ENCODE assay signal across 18 cellular contexts in the genomic region with DNA sequence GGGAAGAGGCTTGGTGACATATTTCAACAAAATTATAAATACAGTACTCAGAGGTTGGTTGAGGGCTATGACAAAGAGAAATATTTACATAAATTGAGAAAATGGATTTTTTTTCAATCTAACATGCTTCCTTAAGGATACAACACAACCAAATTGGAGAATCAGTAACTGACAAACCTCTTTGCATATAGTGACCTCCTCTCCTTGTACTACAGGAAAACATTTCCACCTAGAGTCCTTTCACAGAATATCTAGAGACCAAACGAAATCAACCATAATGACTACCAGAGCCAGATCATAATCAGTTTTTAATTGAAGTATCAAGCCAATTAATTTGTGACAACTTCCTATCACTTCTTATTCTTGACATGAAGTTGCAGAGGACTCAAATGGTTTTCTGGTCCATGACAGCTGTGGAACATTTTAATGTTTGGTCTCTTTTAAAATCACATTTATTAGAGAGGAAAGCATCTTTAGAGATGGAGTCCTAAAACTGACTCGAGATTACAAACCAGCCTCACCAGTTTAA. TPM values are rescaled to one million over a fixed set of nuclear protein-coding genes. Genes with fewer than 3 reads are reported as not detected.
DNase-seq lines count a peak whose midpoint lies in the region; FAIRE-seq and TF ChIP-seq lines count a peak whose summit lies in the region.
"Had no signal": no experiment of that assay in that cellular context is flagged by ENCODE, and none has a peak within 500 bp of the region (broad histone marks: within the 10 kb centered on the region; RNA-seq: fewer than 3 reads in every experiment).

No MANE protein-coding gene starts in this region.

- H3K79me2 ChIP-seq in mammary epithelial cell (ENCODE audit: insufficient read depth, low read length), result peaks cover 56% of the 10 kb centered on the region
- peaks cover 0 to 54% of the 10 kb centered on the region in 2 experiments; a peak in 2 of 4 replicates for H3K79me2 ChIP-seq in H1 (ENCODE audit: control insufficient read depth in 1 of 2, insufficient read depth in 2 of 2, low read length in 2 of 2)

- H3K23me2 ChIP-seq in H1 (ENCODE audit: low read depth, low read length), result peaks cover 26% of the 10 kb centered on the region

- H3K27me3 ChIP-seq in mammary epithelial cell (ENCODE audit: insufficient read depth, low read length) (no peaks in the 10 kb centered on the region), breast epithelium (peaks cover 4 to 29% of the 10 kb centered on the region in 2 donors), H1 (replicated peaks in 1 of 4; ENCODE audit: control insufficient read depth in 3 of 4, extremely low read depth in 1 of 4, insufficient read depth in 3 of 4, low read length in 3 of 4) (peaks cover 0 to 5% (median 1%) of the 10 kb centered on the region in 4 experiments; a peak in 4 of 7 replicates), thyroid gland (no peaks in the 10 kb centered on the region)

- H2BK5ac ChIP-seq in H1 (ENCODE audit: low read depth, low read length), result no peak overlapping the region

- no peak overlapping the region for H2BK20ac ChIP-seq in H1 (ENCODE audit: low read length)

- intact Hi-C loops in mammary epithelial cell (cut with micrococcal nuclease) (loop anchor here (5.0 to 10.0 kb wide), 7 partner anchors 122 to 673 kb away; no protein-coding TSS in a partner anchor), breast epithelium (cut with DNase I; ENCODE audit: low total_unique reads) (loop anchor here (5.0 kb wide), 1 partner anchor 928 kb away; no protein-coding TSS in a partner anchor), thyroid gland (cut with DNase I) (no loop called here)

- H4K5ac ChIP-seq in H1 (ENCODE audit: insufficient read length, low read depth, low read length), result no peak overlapping the region

- no peak overlapping the region for H2BK120ac ChIP-seq in H1 (replicated peaks; ENCODE audit: low read depth, low read length)

- in situ Hi-C loops in mammary epithelial cell (cut with MboI; ENCODE audit: low sequenced_read_pairs in 2 of 2), result loop anchor here (10.0 to 25.0 kb wide), 2 partner anchors 435 to 448 kb away; no protein-coding TSS in a partner anchor

- TF ChIP-seq CTCF in mammary epithelial cell (conservative IDR thresholded peaks at IDR 0.05 in 1 of 2, IDR thresholded peaks at IDR 0.05 in 1 of 2; ENCODE audit: extremely low read depth in 1 of 2, insufficient read depth in 1 of 2, low read depth in 1 of 2, low read length in 2 of 2) (peak in 1 of 2 donors; percentile 5), breast epithelium (IDR thresholded peaks at IDR 0.05) (no peak), H1 (IDR thresholded peaks at IDR 0.05; ENCODE audit: control extremely low read depth in 1 of 3, insufficient read depth in 1 of 3, low read depth in 1 of 3, low read length in 3 of 3) (no peak), type B pancreatic cell (conservative IDR thresholded peaks at IDR 0.05) (no peak), coronary artery (IDR thresholded peaks at IDR 0.05) (no peak), thyroid gland (IDR thresholded peaks at IDR 0.05) (no peak)

- H3K27me3 Mint-ChIP-seq in type B pancreatic cell, result peaks cover 49% of the 10 kb centered on the region

- no peak overlapping the region for H3K14ac ChIP-seq in H1 (ENCODE audit: insufficient read length)

- no peak overlapping the region for H3K27ac Mint-ChIP-seq in type B pancreatic cell
- H3K27ac Mint-ChIP-seq: CD14-positive monocyte had no signal

- BruUV-seq in mammary epithelial cell (replicated peaks; lab: Mats Ljungman, UMichigan), result no TSS peak

- no peak overlapping the region for H2AK5ac ChIP-seq in H1 (ENCODE audit: low read depth, low read length)

- no peak overlapping the region for H3K18ac ChIP-seq in H1 (ENCODE audit: extremely low read depth, low read length)

- H3K4ac ChIP-seq in H1 (replicated peaks; ENCODE audit: insufficient read length, low read depth, low read length), result no peak overlapping the region

- H3K9me3 ChIP-seq in mammary epithelial cell (replicated peaks; ENCODE audit: insufficient read depth, low read length) (no peaks in the 10 kb centered on the region), breast epithelium (no peaks in the 10 kb centered on the region), H1 (ENCODE audit: insufficient read depth in 2 of 2, low read depth in 1 of 2, low read length in 1 of 2) (no peaks in the 10 kb centered on the region), thyroid gland (no peaks in the 10 kb centered on the region)
- H3K9me3 ChIP-seq: Caco-2, HAP-1 had no signal

- H4K20me1 ChIP-seq in mammary epithelial cell (ENCODE audit: insufficient read depth, low read length) (no peaks in the 10 kb centered on the region), H1 (replicated peaks in 1 of 2; ENCODE audit: control insufficient read depth in 1 of 2, insufficient read depth in 2 of 2, low read length in 2 of 2) (peaks cover 0 to 1% of the 10 kb centered on the region in 2 experiments)

- TF ChIP-seq EP300 in H1 (IDR thresholded peaks at IDR 0.05; ENCODE audit: borderline replicate concordance in 1 of 2, low read depth in 2 of 2, low read length in 2 of 2), result no peak

- H3K27ac ChIP-seq in mammary epithelial cell (ENCODE audit: insufficient read depth, low read depth, low read length), result no peak overlapping the region
- H3K27ac ChIP-seq in breast epithelium, result no peak overlapping the region
- H3K27ac ChIP-seq in H1 (ENCODE audit: low read depth, low read length), result no peak overlapping the region
- no peak overlapping the region for H3K27ac ChIP-seq in coronary artery
- no peak overlapping the region for H3K27ac ChIP-seq in thyroid gland
- H3K27ac ChIP-seq: PC-9 had no signal

- no peaks in the 10 kb centered on the region for H3K36me3 ChIP-seq in mammary epithelial cell (ENCODE audit: insufficient read depth, low read length)
- H3K36me3 ChIP-seq in breast epithelium, result no peaks in the 10 kb centered on the region
- no peaks in the 10 kb centered on the region for H3K36me3 ChIP-seq in H1 (ENCODE audit: control insufficient read depth in 2 of 4, insufficient read depth in 4 of 4, low read length in 3 of 4)
- H3K36me3 ChIP-seq in thyroid gland, result no peaks in the 10 kb centered on the region
- H3K36me3 ChIP-seq: HAP-1 had no signal

- H3K9me3 Mint-ChIP-seq in type B pancreatic cell, result no peaks in the 10 kb centered on the region

- H2BK12ac ChIP-seq in H1 (ENCODE audit: low read depth, low read length), result no peak overlapping the region

- FAIRE-seq in H1 (lab: Jason Lieb, UNC), result no peak
- FAIRE-seq: GM12878, GM18507 had no signal

- DNase-seq in mammary epithelial cell, result no peak
- no peak for DNase-seq in breast epithelium (ENCODE audit: low spot score in 2 of 2)
- peak; percentile 62 for DNase-seq in NCI-H748 (lab: John Stamatoyannopoulos, UW; ENCODE audit: unreplicated experiment)
- DNase-seq in H1 (ENCODE audit: low read depth in 1 of 2, low spot score in 2 of 2), result no peak
- DNase-seq in type B pancreatic cell (ENCODE audit: extremely low spot score, unreplicated experiment), result no peak
- DNase-seq in GDM1 (lab: John Stamatoyannopoulos, UW), result no peak
- no peak for DNase-seq in coronary artery (ENCODE audit: low spot score)
- no peak for DNase-seq in thyroid gland
- DNase-seq: Caco-2, Karpas-422, NCI-H1436, NCI-H2171, NCI-H510A, PC-9 had no signal

- H3K79me1 ChIP-seq in H1 (ENCODE audit: low read depth, low read length), result no peaks in the 10 kb centered on the region

- H3K56ac ChIP-seq in H1 (replicated peaks; ENCODE audit: insufficient read length, low read depth, low read length), result no peak overlapping the region

- H3K36me3 Mint-ChIP-seq in type B pancreatic cell, result no peaks in the 10 kb centered on the region

- H3K9ac ChIP-seq in mammary epithelial cell (ENCODE audit: insufficient read depth, low read length), result no peak overlapping the region
- no peak overlapping the region for H3K9ac ChIP-seq in H1 (replicated peaks in 1 of 4; ENCODE audit: extremely low read depth in 1 of 4, low read depth in 3 of 4, low read length in 3 of 4)

- no peak overlapping the region for H3K23ac ChIP-seq in H1 (ENCODE audit: insufficient read length)

- CTCF ChIA-PET in mammary epithelial cell (lab: Charles Lee; ENCODE audit: low non-redundant PET), result no interaction called here
- CTCF ChIA-PET in H1 (lab: Charles Lee; ENCODE audit: partially characterized antibody), result no interaction called here

- peak overlapping the region; percentile 13 for H3K4me3 Mint-ChIP-seq in type B pancreatic cell

- no peak overlapping the region for H4K8ac ChIP-seq in H1 (ENCODE audit: extremely low read depth, insufficient read depth, low read length)

- H3K4me2 ChIP-seq in mammary epithelial cell (ENCODE audit: insufficient read depth, low read depth, low read length), result peak overlapping the region; percentile 4
- H3K4me2 ChIP-seq in H1 (ENCODE audit: insufficient read depth in 1 of 2, low read depth in 2 of 2, low read length in 2 of 2), result no peak overlapping the region
- H3K4me2 ChIP-seq: PC-9 had no signal

- peaks cover 23% of the 10 kb centered on the region for H3K4me1 Mint-ChIP-seq in type B pancreatic cell (ENCODE audit: unreplicated experiment)

- TF ChIP-seq POLR2A in breast epithelium (IDR thresholded peaks at IDR 0.05) (no peak), H1 (IDR thresholded peaks at IDR 0.05; ENCODE audit: control extremely low read depth in 1 of 2, low read depth in 2 of 2, low read length in 2 of 2) (no peak), thyroid gland (IDR thresholded peaks at IDR 0.05) (no peak)

- no peak overlapping the region for H2AFZ ChIP-seq in mammary epithelial cell (ENCODE audit: low read depth, low read length)
- H2AFZ ChIP-seq in H1 (ENCODE audit: low read length), result no peak overlapping the region
- H2AFZ ChIP-seq: PC-9 had no signal

- 73% methylated on average over 2 of the region's 2 CpGs for WGBS in mammary epithelial cell (ENCODE audit: low coverage, missing lambda C conversion rate)
- 78% methylated on average over 2 of the region's 2 CpGs; no CpG with 5 or more reads in 1 of the 2 experiments for WGBS in H1 (ENCODE audit: extremely low coverage in 1 of 2, insufficient coverage in 1 of 2, insufficient read length in 1 of 2, insufficient replicate concordance in 2 of 2, low coverage in 1 of 2, low lambda C conversion rate in 2 of 2, missing lambda C conversion rate in 1 of 2), 2 experiments
- WGBS in thyroid gland, 2 donors, result 63 to 66% methylated on average over 2 of the region's 2 CpGs

- H3K4me1 ChIP-seq in mammary epithelial cell (ENCODE audit: insufficient read depth, low read length) (peaks cover 14% of the 10 kb centered on the region), breast epithelium (peaks cover 0 to 6% of the 10 kb centered on the region in 2 donors), H1 (replicated peaks in 1 of 4; ENCODE audit: control insufficient read depth in 3 of 4, insufficient read depth in 4 of 4, low read length in 3 of 4) (peaks cover 0 to 5% (median 3%) of the 10 kb centered on the region in 4 experiments; a peak in 5 of 7 replicates), thyroid gland (no peaks in the 10 kb centered on the region)
- H3K4me1 ChIP-seq: Caco-2, HAP-1 had no signal

- H3K4me3 ChIP-seq in mammary epithelial cell (replicated peaks in 1 of 3; ENCODE audit: insufficient read depth in 1 of 3, low read depth in 2 of 3, low read length in 3 of 3) (no peak overlapping the region), breast epithelium (no peak overlapping the region), H1 (ENCODE audit: extremely low read depth in 1 of 4, insufficient read depth in 2 of 4, low read depth in 3 of 4, low read length in 4 of 4) (no peak overlapping the region), coronary artery (no peak overlapping the region), thyroid gland (replicated peaks in 1 of 3) (no peak overlapping the region)
- H3K4me3 ChIP-seq: GM12878, HAP-1, PC-9 had no signal

- peak; percentile 39 to 40 for TF ChIP-seq RAD21 in H1 (IDR thresholded peaks at IDR 0.05 in 1 of 2, conservative IDR thresholded peaks at IDR 0.05 in 1 of 2; ENCODE audit: low read depth in 2 of 2, low read length in 2 of 2)

- no peak overlapping the region for H4K91ac ChIP-seq in H1 (replicated peaks; ENCODE audit: insufficient read length, low read length)

- POLR2A ChIA-PET in H1 (lab: Charles Lee; ENCODE audit: partially characterized antibody), result no interaction called here

- dilution Hi-C loops in mammary epithelial cell (cut with HindIII; ENCODE audit: low sequenced_read_pairs), result no loop called here

- no peak overlapping the region for H2BK15ac ChIP-seq in H1 (ENCODE audit: low read length)

RNA-seq across cellular contexts. Expression of a gene that starts 3.6 kb away (rescaled TPM):
- total RNA-seq in mammary epithelial cell, result 10 to 100 TPM in 1 of 2 donors, 1 to 10 TPM in 1; 2.2 to 23.0 TPM
- polyA plus RNA-seq in mammary epithelial cell, result 3.1 TPM
- polyA minus RNA-seq in mammary epithelial cell, result 4.2 TPM
- under 1 TPM in 1 of 3 donors, not detected in 2; 0.59 TPM for total RNA-seq in breast epithelium
- total RNA-seq in H1 (2021; fragmentation: NEBNext Ultra II Directional; extraction: Animal tissue kit (Norgen Biotek cat#: 25700)), result 1.4 and 2.2 TPM in 2 replicates
- polyA plus RNA-seq in H1 (2011; rRNA removed), result 1.5 and 2.7 TPM in 2 replicates
- 1.6 TPM for polyA plus RNA-seq in H1 (2011; cell fraction: cytosol; rRNA removed)
- polyA plus RNA-seq in H1 (2011; cell fraction: nucleus; rRNA removed), result 2.3 TPM
- 1.7 to 2.3 TPM (median 2.2 TPM) in 4 replicates for polyA plus RNA-seq in H1 (2012, experiment 1 of 2)
- 1.3 TPM for polyA plus RNA-seq in H1 (2012, experiment 2 of 2)
- polyA plus RNA-seq in H1 (2013, experiment 1 of 2), result 4.4 TPM
- 4.0 TPM for polyA plus RNA-seq in H1 (2013, experiment 2 of 2)
- 3.4 and 6.5 TPM in 2 replicates for polyA minus RNA-seq in H1 (2011; rRNA and poly(A)+ RNA removed)
- polyA minus RNA-seq in H1 (2011; cell fraction: cytosol; rRNA and poly(A)+ RNA removed), result 1.2 TPM
- 11.0 TPM for polyA minus RNA-seq in H1 (2011; cell fraction: nucleus; rRNA and poly(A)+ RNA removed)
- 4.0 TPM in 2 replicates for total RNA-seq in type B pancreatic cell (ENCODE audit: low replicate concordance)
- total RNA-seq in thyroid gland, result 1 to 10 TPM; 1.2 to 9.7 (median 5.6) TPM
- total RNA-seq: Caco-2, GM12878 had no signal
- polyA plus RNA-seq: CD14-positive monocyte had no signal
